Comparison of ENCODE assay signal across 21 cellular contexts in genomic region chr1:55814967-55815366, GRCh38.
A peak's percentile ranks its signal among the peaks of the same experiment; 100 is the strongest.
DNase-seq lines count a peak whose midpoint lies in the region; ATAC-seq and TF ChIP-seq lines count a peak whose summit lies in the region.
"Had no signal": no experiment of that assay in that cellular context is flagged by ENCODE, and none has a peak within 500 bp of the region (broad histone marks: within the 10 kb centered on the region; RNA-seq: fewer than 3 reads in every experiment).

No MANE protein-coding gene starts in this region.

- H3K9ac ChIP-seq in liver (ENCODE audit: low read depth in 1 of 2, low read length in 2 of 2): no peak overlapping the region
- H3K9ac ChIP-seq: BLaER1 had no signal

- no peak for ATAC-seq in Right ventricle myocardium inferior
- no peak for ATAC-seq in GM23338
- ATAC-seq in HG03571 (IDR thresholded peaks at IDR 0.05; ENCODE audit: unreplicated experiment): no peak
- ATAC-seq: CD8-positive, alpha-beta T cell had no signal

- no peaks in the 10 kb centered on the region for H3F3A ChIP-seq in GM23338 (replicated peaks; ENCODE audit: low read depth)

- H3K27ac Mint-ChIP-seq in nephron progenitor cell (peak overlapping the region; percentile 43), GM23338 (no peak overlapping the region)
- H3K27ac Mint-ChIP-seq: B cell; CD4-positive, CD25-positive, alpha-beta regulatory T cell; CD8-positive, alpha-beta T cell had no signal

- H3K4me1 Mint-ChIP-seq in nephron progenitor cell (peaks cover 37% of the 10 kb centered on the region), GM23338 (no peaks in the 10 kb centered on the region)
- H3K4me1 Mint-ChIP-seq: B cell; CD4-positive, CD25-positive, alpha-beta regulatory T cell had no signal

- peaks cover 0 to 14% (median 7%) of the 10 kb centered on the region in 4 donors for H3K4me1 ChIP-seq in liver (ENCODE audit: control insufficient read depth in 4 of 4, insufficient read depth in 4 of 4, low read length in 3 of 4)
- H3K4me1 ChIP-seq in GM23338 (ENCODE audit: insufficient read depth): no peaks in the 10 kb centered on the region

- DNase-seq in DMS53 (lab: John Stamatoyannopoulos, UW) (peak; percentile 64), DMS53 treated with DMSO at 0.1 percent for 48 hours (lab: John Stamatoyannopoulos, UW; ENCODE audit: unreplicated experiment) (no peak), nephron progenitor cell (no peak), NCI-H748 (lab: John Stamatoyannopoulos, UW; ENCODE audit: unreplicated experiment) (no peak), Right ventricle myocardium inferior (ENCODE audit: missing footprints) (no peak), GM23338 (ENCODE audit: low spot score) (no peak)
- DNase-seq: Caco-2; CD4-positive, CD25-positive, alpha-beta regulatory T cell; CD8-positive, alpha-beta T cell; DMS153; DMS79 treated with DMSO at 0.1 percent for 48 hours; GF-D8; GOT3; H7; HCEC 1CT had no signal

- no peak for TF ChIP-seq RAD21 in liver (IDR thresholded peaks at IDR 0.05)

- no peaks in the 10 kb centered on the region for H4K20me1 ChIP-seq in GM23338 (replicated peaks; ENCODE audit: insufficient read depth)
- H4K20me1 ChIP-seq: BLaER1 had no signal

- H3K36me3 Mint-ChIP-seq in nephron progenitor cell (ENCODE audit: low read depth) (no peaks in the 10 kb centered on the region), GM23338 (ENCODE audit: low read depth) (no peaks in the 10 kb centered on the region)
- H3K36me3 Mint-ChIP-seq: CD4-positive, CD25-positive, alpha-beta regulatory T cell; CD8-positive, alpha-beta T cell had no signal

- peaks cover 14% of the 10 kb centered on the region for H3K27me3 Mint-ChIP-seq in nephron progenitor cell (ENCODE audit: low read depth, poor library complexity)
- H3K27me3 Mint-ChIP-seq in GM23338 (ENCODE audit: insufficient read depth, low read depth, poor library complexity): peaks cover 6% of the 10 kb centered on the region
- H3K27me3 Mint-ChIP-seq: B cell had no signal

- H3K4me3 Mint-ChIP-seq in nephron progenitor cell: no peak overlapping the region
- no peak overlapping the region for H3K4me3 Mint-ChIP-seq in GM23338
- H3K4me3 Mint-ChIP-seq: B cell; CD4-positive, CD25-positive, alpha-beta regulatory T cell; CD8-positive, alpha-beta T cell had no signal

- peaks cover 6% of the 10 kb centered on the region for H3K9me3 Mint-ChIP-seq in nephron progenitor cell
- H3K9me3 Mint-ChIP-seq in GM23338: no peaks in the 10 kb centered on the region
- H3K9me3 Mint-ChIP-seq: CD8-positive, alpha-beta T cell had no signal

- H3K4me2 ChIP-seq in GM23338: no peak overlapping the region
- H3K4me2 ChIP-seq: BLaER1 had no signal

- H3K27ac ChIP-seq in liver (ENCODE audit: low read depth in 1 of 2, low read length in 2 of 2) (peak overlapping the region in 1 of 2 donors; percentile 54), GM23338 (ENCODE audit: low read depth) (no peak overlapping the region)
- H3K27ac ChIP-seq: 22Rv1, BLaER1, C4-2B had no signal

- no peak for TF ChIP-seq CTCF in liver (IDR thresholded peaks at IDR 0.05; ENCODE audit: low read depth, low read length, missing input control)
- no peak for TF ChIP-seq CTCF in nephron progenitor cell (IDR thresholded peaks at IDR 0.05)
- no peak for TF ChIP-seq CTCF in GM23338 (conservative IDR thresholded peaks at IDR 0.05; ENCODE audit: low read depth in 2 of 2)

- no peaks in the 10 kb centered on the region for H3K79me2 ChIP-seq in GM23338 (replicated peaks; ENCODE audit: insufficient read depth)

- H3K36me3 ChIP-seq in liver (ENCODE audit: control insufficient read depth in 4 of 4, insufficient read depth in 3 of 4, low read depth in 1 of 4, low read length in 3 of 4): no peaks in the 10 kb centered on the region
- H3K36me3 ChIP-seq in GM23338 (ENCODE audit: insufficient read depth): no peaks in the 10 kb centered on the region
- H3K36me3 ChIP-seq: BLaER1 had no signal

- H3K9me2 ChIP-seq in GM23338 (ENCODE audit: insufficient read depth): 0 out of 2 replicates have a peak, but pooled peaks cover 2% of the 10 kb centered on the region

- 32% methylated on average over 1 of the region's 1 CpG for WGBS in liver

- H3K4me3 ChIP-seq in liver (ENCODE audit: low read depth in 1 of 3, low read length in 3 of 3) (no peak overlapping the region), GM23338 (no peak overlapping the region)
- H3K4me3 ChIP-seq: BLaER1 had no signal

- H3K27me3 ChIP-seq in liver (ENCODE audit: control insufficient read depth in 4 of 4, insufficient read depth in 4 of 4, low read length in 3 of 4) (no peaks in the 10 kb centered on the region), GM23338 (ENCODE audit: insufficient read depth) (no peaks in the 10 kb centered on the region)
- H3K27me3 ChIP-seq: BLaER1 had no signal

- no peak overlapping the region for H2AFZ ChIP-seq in GM23338

- no peaks in the 10 kb centered on the region for H3K9me3 ChIP-seq in liver (ENCODE audit: control insufficient read depth in 4 of 4, low read length in 3 of 4)
- H3K9me3 ChIP-seq: BLaER1, Caco-2 had no signal

- intact Hi-C loops in Right ventricle myocardium inferior (cut with DNase I): no loop called here

TF ChIP-seq in liver, 16 proteins besides CTCF, POLR2A, EP300 and RAD21:
- TF ChIP-seq SP1 (IDR thresholded peaks at IDR 0.05) (peak; percentile 15), ATF3 (IDR thresholded peaks at IDR 0.05) (no peak), JUND (IDR thresholded peaks at IDR 0.05) (no peak), MAX (IDR thresholded peaks at IDR 0.05) (no peak), EGR1 (IDR thresholded peaks at IDR 0.05; ENCODE audit: low read depth in 2 of 2) (peak in 1 of 2 donors; percentile 0), NR2F2 (IDR thresholded peaks at IDR 0.05) (no peak), FOXA1 (IDR thresholded peaks at IDR 0.05) (no peak), GABPA (IDR thresholded peaks at IDR 0.05 in 1 of 2, conservative IDR thresholded peaks at IDR 0.05 in 1 of 2) (no peak), YY1 (IDR thresholded peaks at IDR 0.05) (no peak), ZBTB33 (IDR thresholded peaks at IDR 0.05) (no peak), RXRA (IDR thresholded peaks at IDR 0.05) (peak; percentile 48 to 50), TAF1 (conservative IDR thresholded peaks at IDR 0.05) (no peak), HNF4A (conservative IDR thresholded peaks at IDR 0.05) (peak in 1 of 2 donors; percentile 33)

TF ChIP-seq in GM23338, 12 proteins besides CTCF, POLR2A, EP300 and RAD21 (continues in another document):
- no peak for TF ChIP-seq STAT1 (IDR thresholded peaks at IDR 0.05; ENCODE audit: unreplicated experiment)
- no peak for TF ChIP-seq ETS1 (IDR thresholded peaks at IDR 0.05)
- TF ChIP-seq REST (IDR thresholded peaks at IDR 0.05; ENCODE audit: unreplicated experiment): no peak
